ENCODE assay signal across 13 cellular contexts in genomic region chr3:171261487-171261886, GRCh38.
A peak's percentile ranks its signal among the peaks of the same experiment; 100 is the strongest.
DNase-seq lines count a peak whose midpoint lies in the region; ATAC-seq, FAIRE-seq and TF ChIP-seq lines count a peak whose summit lies in the region.
"Had no signal": no experiment of that assay in that cellular context is flagged by ENCODE, and none has a peak within 500 bp of the region (broad histone marks: within the 10 kb centered on the region; RNA-seq: fewer than 3 reads in every experiment).

No MANE protein-coding gene starts in this region.

- no peaks in the 10 kb centered on the region for H3K27me3 ChIP-seq in CD8-positive, alpha-beta memory T cell (ENCODE audit: insufficient read depth, low read length, poor library complexity, severe bottlenecking)
- no peaks in the 10 kb centered on the region for H3K27me3 ChIP-seq in lung (ENCODE audit: control insufficient read depth, insufficient read depth)

- no peaks in the 10 kb centered on the region for H3K9me3 ChIP-seq in CD8-positive, alpha-beta memory T cell (ENCODE audit: low read length)
- no peaks in the 10 kb centered on the region for H3K9me3 ChIP-seq in lung (ENCODE audit: control insufficient read depth in 2 of 2, insufficient read depth in 1 of 2, low read length in 1 of 2)
- H3K9me3 ChIP-seq: HAP-1 had no signal

- H3K36me3 Mint-ChIP-seq in CD8-positive, alpha-beta memory T cell = peaks cover 0 to 4% (median 0%) of the 10 kb centered on the region in 3 donors
- H3K36me3 Mint-ChIP-seq in brain = no peaks in the 10 kb centered on the region

- no peak for FAIRE-seq in D721Med (lab: Jason Lieb, UNC)

- peak overlapping the region in 5 of 8 donors; percentile 6 to 78 (median 56) for H3K27ac Mint-ChIP-seq in CD8-positive, alpha-beta memory T cell
- H3K27ac Mint-ChIP-seq in brain = peak overlapping the region in 3 of 5 experiments; percentile 48 to 70 (median 54)
- H3K27ac Mint-ChIP-seq: activated B cell treated with CpG ODN at 0.5 μM for 24 hours had no signal

- POLR2A ChIA-PET in CD8-positive, alpha-beta memory T cell (lab: Charles Lee) = no interaction called here

- H3K27ac ChIP-seq in CD8-positive, alpha-beta memory T cell (ENCODE audit: low read depth, low read length) = no peak overlapping the region
- no peak overlapping the region for H3K27ac ChIP-seq in lung (ENCODE audit: low read depth in 1 of 2, low read length in 1 of 2)

- H3K9me3 Mint-ChIP-seq in CD8-positive, alpha-beta memory T cell = no peaks in the 10 kb centered on the region
- H3K9me3 Mint-ChIP-seq in brain = no peaks in the 10 kb centered on the region
- H3K9me3 Mint-ChIP-seq: activated B cell treated with CpG ODN at 0.5 μM for 24 hours had no signal

- H3K4me3 ChIP-seq in CD8-positive, alpha-beta memory T cell (ENCODE audit: low read length) = no peak overlapping the region
- H3K4me3 ChIP-seq in lung = no peak overlapping the region
- H3K4me3 ChIP-seq: HAP-1 had no signal

- peak overlapping the region in 1 of 7 donors; percentile 18 for H3K4me3 Mint-ChIP-seq in CD8-positive, alpha-beta memory T cell
- H3K4me3 Mint-ChIP-seq in brain = peak overlapping the region in 1 of 5 experiments; percentile 36
- H3K4me3 Mint-ChIP-seq: activated B cell treated with CpG ODN at 0.5 μM for 24 hours had no signal

- WGBS in lung, 2 donors = 63 to 74% methylated on average over 3 of the region's 3 CpGs

- ATAC-seq in lung (ENCODE audit: insufficient read depth, low FRiP score) = peak; percentile 35
- no peak for ATAC-seq in GM18511 (IDR thresholded peaks at IDR 0.05; ENCODE audit: unreplicated experiment)
- ATAC-seq in GM18498 (IDR thresholded peaks at IDR 0.05; ENCODE audit: unreplicated experiment) = no peak

- H3K27me3 Mint-ChIP-seq in CD8-positive, alpha-beta memory T cell = no peaks in the 10 kb centered on the region
- H3K27me3 Mint-ChIP-seq in brain = no peaks in the 10 kb centered on the region
- H3K27me3 Mint-ChIP-seq: activated B cell treated with CpG ODN at 0.5 μM for 24 hours had no signal

- H3K4me1 ChIP-seq in CD8-positive, alpha-beta memory T cell (ENCODE audit: insufficient read depth, low read length) = peaks cover 54% of the 10 kb centered on the region
- H3K4me1 ChIP-seq in lung (ENCODE audit: control insufficient read depth in 2 of 2, insufficient read depth in 2 of 2, low read length in 2 of 2) = peaks cover 2 to 44% of the 10 kb centered on the region in 2 donors
- H3K4me1 ChIP-seq: HAP-1 had no signal

- DNase-seq in CD8-positive, alpha-beta memory T cell = no peak
- peak; percentile 79 for DNase-seq in HPDE6-E6E7 (ENCODE audit: extremely low spot score)
- DNase-seq in lung (ENCODE audit: low spot score) = no peak
- no peak for DNase-seq in NCI-H146 treated with DMSO at 0.1 percent for 48 hours (lab: John Stamatoyannopoulos, UW; ENCODE audit: unreplicated experiment)
- DNase-seq in D721Med (ENCODE audit: insufficient read length, low spot score) = no peak
- DNase-seq: activated B cell treated with CpG ODN at 0.5 μM for 24 hours, activated gamma-delta T cell treated with Interleukin-2 at 50 U/mL for 16 hours, DMS 273 treated with DMSO at 0.1 percent for 48 hours, nucleus accumbens had no signal

- H3K36me3 ChIP-seq in CD8-positive, alpha-beta memory T cell (ENCODE audit: insufficient read depth, low read length) = no peaks in the 10 kb centered on the region
- no peaks in the 10 kb centered on the region for H3K36me3 ChIP-seq in lung (ENCODE audit: control insufficient read depth in 2 of 2, insufficient read depth in 2 of 2, low read length in 2 of 2)
- H3K36me3 ChIP-seq: HAP-1 had no signal

- CTCF ChIA-PET in CD8-positive, alpha-beta memory T cell (lab: Charles Lee) = no interaction called here

- TF ChIP-seq CTCF in brain (conservative IDR thresholded peaks at IDR 0.05) (no peak), lung (IDR thresholded peaks at IDR 0.05; ENCODE audit: control extremely low read depth, extremely low read depth) (no peak), D721Med (IDR thresholded peaks at IDR 0.05; ENCODE audit: insufficient read depth, missing control alignments) (no peak)

- H3K4me1 Mint-ChIP-seq in CD8-positive, alpha-beta memory T cell = peaks cover 69 to 84% (median 84%) of the 10 kb centered on the region in 3 donors
- H3K4me1 Mint-ChIP-seq in brain = peaks cover 94% of the 10 kb centered on the region
